In the genomic region with DNA sequence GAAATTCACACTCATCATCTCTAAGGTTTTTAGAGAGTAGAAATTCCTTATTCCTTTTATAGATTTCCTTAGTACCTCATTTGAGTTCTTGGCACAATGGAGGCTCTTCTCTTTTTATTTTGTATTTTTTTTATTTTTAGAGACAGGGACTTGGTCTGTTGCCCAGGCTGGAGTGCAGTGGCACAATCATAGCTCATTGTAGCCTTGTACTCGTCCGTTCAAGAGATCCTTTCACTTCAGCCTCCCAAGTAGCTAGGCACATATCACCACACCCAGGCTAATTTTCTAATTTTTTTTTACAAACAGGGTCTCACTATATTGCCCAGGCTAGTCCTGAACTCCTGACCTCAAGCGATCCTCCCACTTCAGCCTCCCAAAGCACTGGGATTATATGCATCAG, we compare ENCODE assay signal across 17 cellular contexts.
"Had no signal": no experiment of that assay in that cellular context is flagged by ENCODE, and none has a peak within 500 bp of the region (broad histone marks: within the 10 kb centered on the region; RNA-seq: fewer than 3 reads in every experiment).

No MANE protein-coding gene starts in this region.

- H3K4me3 ChIP-seq: hepatocyte, psoas muscle, transverse colon, vagina had no signal

- H3K36me3 ChIP-seq: transverse colon, vagina had no signal

- DNase-seq: activated CD4-positive, alpha-beta T cell treated with anti-CD3 and anti-CD28 coated beads for 48 hours; activated CD8-positive, alpha-beta memory T cell treated with anti-CD3 and anti-CD28 coated beads, Interleukin-2, amount 50 U/mL, for 48 hours; activated gamma-delta T cell; activated T-cell treated with anti-CD3 and anti-CD28 coated beads, Interleukin-2, amount 50 U/mL, for 72 hours; effector memory CD4-positive, alpha-beta T cell; islet precursor cell; nephron progenitor cell; occipital lobe; stimulated activated CD4-positive, alpha-beta T cell treated with anti-CD3 and anti-CD28 coated beads, Interleukin-12 subunit alpha, Interleukin-12 subunit beta, amount 100 ng/mL, for 4 hours; stimulated activated CD4-positive, alpha-beta T cell treated with anti-CD3 and anti-CD28 coated beads, Interleukin-2, amount 100 ng/mL, for 24 hours; T-helper 17 cell; transverse colon had no signal

- H3K27me3 ChIP-seq: hepatocyte, transverse colon, vagina had no signal

- H3K4me1 ChIP-seq: psoas muscle had no signal

- ATAC-seq: activated naive CD4-positive, alpha-beta T cell treated with anti-CD3 and anti-CD28 coated beads, Interleukin-2, amount 50 U/mL, for 72 hours; activated T-cell treated with anti-CD3 and anti-CD28 coated beads, Interleukin-2, amount 50 U/mL, for 72 hours; psoas muscle; T-helper 17 cell; WTC11 had no signal

- H3K9me3 ChIP-seq: psoas muscle, transverse colon, vagina had no signal

- H3K27ac ChIP-seq: hepatocyte, psoas muscle, vagina had no signal
